In genomic region chr6:151060096-151060741, GRCh38 we compare ENCODE assay signal across 1 cellular context.
TF ChIP-seq lines count a peak whose summit lies in the region.

No MANE protein-coding gene starts in this region.

TF ChIP-seq in SK-N-SH treated with all-trans-retinoic acid at 6 μM for 48 hours, 23 proteins besides CTCF, POLR2A, EP300 and RAD21 (continued from another document):
- TF ChIP-seq PATZ1 (CRISPR knock-in tag; IDR thresholded peaks at IDR 0.05; ENCODE audit: borderline replicate concordance) (no peak; the same call in 1 of the 2 replicates), GLIS3 (CRISPR knock-in tag; IDR thresholded peaks at IDR 0.05) (no peak), PPARA (CRISPR knock-in tag; IDR thresholded peaks at IDR 0.05; ENCODE audit: borderline replicate concordance) (no peak), CSDC2 (CRISPR knock-in tag; IDR thresholded peaks at IDR 0.05) (no peak)
TF ChIP-seq in SK-N-SH treated with all-trans-retinoic acid at 6 μM for 48 hours: peak in this region for 3.
